Comparison of ENCODE assay signal across 18 cellular contexts in genomic region chr15:35750051-35750450, GRCh38.
DNase-seq lines count a peak whose midpoint lies in the region; ATAC-seq, FAIRE-seq and TF ChIP-seq lines count a peak whose summit lies in the region.
"Had no signal": no experiment of that assay in that cellular context is flagged by ENCODE, and none has a peak within 500 bp of the region (broad histone marks: within the 10 kb centered on the region; RNA-seq: fewer than 3 reads in every experiment).

No MANE protein-coding gene starts in this region.

- in situ Hi-C loops in K562 (cut with MboI): no loop called here
- in situ Hi-C loops in GM13976 (cut with MboI; ENCODE audit: low sequenced_read_pairs, unreplicated experiment): no loop called here

- intact Hi-C loops in K562 (cut with micrococcal nuclease): loop anchor here (2.0 to 10.0 kb wide), 3 partner anchors 231 to 695 kb away; no protein-coding TSS in a partner anchor
- intact Hi-C loops in testis (cut with DNase I; ENCODE audit: low total_unique reads): no loop called here

- DNase-seq in SK-N-MC (ENCODE audit: low read depth, low spot score) (no peak), K562 (ENCODE audit: extremely low read depth in 1 of 4, low spot score in 3 of 4) (no peak), fibroblast of the aortic adventitia (ENCODE audit: low read depth) (peak; percentile 27), GM13976 (ENCODE audit: low spot score) (no peak), testis (no peak)
- DNase-seq: ACHN; BE2C; C1 segment of cervical spinal cord; Caco-2; CD4-positive, CD25-positive, alpha-beta regulatory T cell; GDM1; KBM-7 had no signal

- TF ChIP-seq EP300 in K562 (IDR thresholded peaks at IDR 0.05; ENCODE audit: low read length): no peak

- H3K9me3 ChIP-seq in SK-N-MC (ENCODE audit: low read depth, low read length) (no peaks in the 10 kb centered on the region), K562 (replicated peaks; ENCODE audit: control insufficient read depth, insufficient read depth, low read depth, low read length) (no peaks in the 10 kb centered on the region), testis (no peaks in the 10 kb centered on the region)
- H3K9me3 ChIP-seq: BE2C, Caco-2, HAP-1 had no signal

- H3K27me3 ChIP-seq in K562 (ENCODE audit: control insufficient read depth in 2 of 2, insufficient read depth in 2 of 2, low read length in 2 of 2): no peaks in the 10 kb centered on the region
- H3K27me3 ChIP-seq in testis: no peaks in the 10 kb centered on the region
- H3K27me3 ChIP-seq: BE2C had no signal

- H3K9ac ChIP-seq in SK-N-MC (ENCODE audit: insufficient read length) (peak overlapping the region; percentile 44), K562 (ENCODE audit: insufficient read depth in 1 of 2, low read depth in 2 of 2, low read length in 2 of 2) (no peak overlapping the region)

- H3K79me2 ChIP-seq in K562 (ENCODE audit: control insufficient read depth, insufficient read depth, low read length): no peaks in the 10 kb centered on the region

- no peak for TF ChIP-seq RAD21 in K562 (CRISPR knock-in tag; conservative IDR thresholded peaks at IDR 0.05 in 1 of 2, IDR thresholded peaks at IDR 0.05 in 1 of 2)

- no peak for FAIRE-seq in K562 (lab: Jason Lieb, UNC)
- FAIRE-seq: A204.1, D721Med, GM12892, GM19239 had no signal

- no peaks in the 10 kb centered on the region for H3K36me3 ChIP-seq in SK-N-MC (ENCODE audit: insufficient read depth, low read length)
- H3K36me3 ChIP-seq in K562 (ENCODE audit: control insufficient read depth, insufficient read depth, low read length): no peaks in the 10 kb centered on the region
- H3K36me3 ChIP-seq in testis (ENCODE audit: low read depth, missing control alignments): no peaks in the 10 kb centered on the region
- H3K36me3 ChIP-seq: BE2C, HAP-1 had no signal

- H3K4me2 ChIP-seq in K562 (ENCODE audit: insufficient read depth, low read length): no peak overlapping the region

- H3K27ac ChIP-seq in SK-N-MC (peak overlapping the region; percentile 78), K562 (ENCODE audit: extremely low read depth, low read depth, low read length) (no peak overlapping the region), testis (no peak overlapping the region)

- TF ChIP-seq CTCF in K562 (IDR thresholded peaks at IDR 0.05 in 2 of 3, conservative IDR thresholded peaks at IDR 0.05 in 1 of 3; ENCODE audit: insufficient read depth in 2 of 3, low read depth in 1 of 3, low read length in 3 of 3) (no peak), fibroblast of the aortic adventitia (IDR thresholded peaks at IDR 0.05; ENCODE audit: insufficient read depth, low read length) (no peak), GM13976 (IDR thresholded peaks at IDR 0.05; ENCODE audit: borderline replicate concordance, control extremely low read depth, extremely low read depth, insufficient read depth, missing control alignments) (no peak), testis (IDR thresholded peaks at IDR 0.05) (no peak)

- H2AFZ ChIP-seq in K562 (ENCODE audit: low read depth, low read length): no peak overlapping the region

- H3K9me1 ChIP-seq in K562 (ENCODE audit: control insufficient read depth, insufficient read depth, low read length): no peaks in the 10 kb centered on the region

- no peaks in the 10 kb centered on the region for H4K20me1 ChIP-seq in K562 (replicated peaks; ENCODE audit: control insufficient read depth, insufficient read depth, low read length)

- TF ChIP-seq POLR2A in K562 (conservative IDR thresholded peaks at IDR 0.05) (no peak), testis (IDR thresholded peaks at IDR 0.05) (no peak)

- H3K4me1 ChIP-seq in K562 (replicated peaks in 1 of 2; ENCODE audit: control insufficient read depth in 2 of 2, insufficient read depth in 2 of 2, low read length in 2 of 2) (no peaks in the 10 kb centered on the region), testis (no peaks in the 10 kb centered on the region)
- H3K4me1 ChIP-seq: Caco-2 had no signal

- BruUV-seq in K562 (replicated peaks; lab: Mats Ljungman, UMichigan): no TSS peak

- H3K4me3 ChIP-seq in SK-N-MC (0 out of 2 replicates have a peak overlapping the region, but pooled peaks have one; percentile 6), K562 (no peak overlapping the region), fibroblast of the aortic adventitia (ENCODE audit: low read depth, low read length) (no peak overlapping the region), testis (no peak overlapping the region)
- H3K4me3 ChIP-seq: HAP-1 had no signal

- ATAC-seq in K562 (no peak), GM18867 (IDR thresholded peaks at IDR 0.05; ENCODE audit: unreplicated experiment) (no peak)

- CTCF ChIA-PET in K562 (lab: Yijun Ruan, JAX; ENCODE audit: low intra/inter-chr PET ratio): no interaction called here

- POLR2A ChIA-PET in K562 (lab: Yijun Ruan, JAX): no interaction called here

TF ChIP-seq in K562, 482 proteins besides CTCF, POLR2A, EP300 and RAD21:
- TF ChIP-seq NEUROD1 (IDR thresholded peaks at IDR 0.05; ENCODE audit: borderline replicate concordance, low read depth, low read length, partially characterized antibody) (no peak), HNRNPUL1 (IDR thresholded peaks at IDR 0.05; ENCODE audit: low read length) (no peak), ATF3 (IDR thresholded peaks at IDR 0.05) (peak; percentile 56; the same call in 1 of the 2 replicates), ATF3 (CRISPR knock-in tag; conservative IDR thresholded peaks at IDR 0.05) (no peak), CEBPG (CRISPR knock-in tag; IDR thresholded peaks at IDR 0.05) (no peak), CEBPG (tag; conservative IDR thresholded peaks at IDR 0.05 in 1 of 2, IDR thresholded peaks at IDR 0.05 in 1 of 2) (peak; percentile 42 to 76; a peak in 2 of 4 replicates), PURB (CRISPR knock-in tag; IDR thresholded peaks at IDR 0.05; ENCODE audit: low read depth) (no peak), TAF15 (IDR thresholded peaks at IDR 0.05; ENCODE audit: low read depth, low read length) (no peak), ZSCAN32 (CRISPR knock-in tag; IDR thresholded peaks at IDR 0.05) (0 out of 2 replicates have a peak, but pooled peaks have one; percentile 36)
